Comparison of ENCODE assay signal across 10 cellular contexts in the genomic region with DNA sequence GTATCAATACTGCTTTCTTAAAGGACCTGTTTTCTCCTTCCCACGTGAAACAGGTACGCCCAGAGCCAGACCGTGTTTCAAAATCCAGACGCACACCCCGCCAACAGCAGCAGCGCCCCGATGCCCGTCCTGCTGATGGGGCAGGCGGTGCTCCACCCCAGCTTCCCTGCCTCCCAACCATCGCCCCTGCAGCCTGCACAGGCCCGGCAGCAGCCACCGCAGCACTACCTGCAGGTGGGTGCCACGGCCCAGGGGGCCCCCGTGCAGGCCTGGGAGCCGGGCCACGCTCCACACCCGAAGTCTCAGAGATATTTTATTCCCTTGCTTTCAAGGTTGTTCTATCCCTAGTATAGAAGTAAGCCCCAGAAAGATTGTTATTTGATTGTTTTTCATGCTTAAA.
"Had no signal": no experiment of that assay in that cellular context is flagged by ENCODE, and none has a peak within 500 bp of the region (broad histone marks: within the 10 kb centered on the region; RNA-seq: fewer than 3 reads in every experiment).

No MANE protein-coding gene starts in this region.

- H3K9me3 ChIP-seq: HAP-1 had no signal

- H3K27ac ChIP-seq: GM23248 had no signal

- ATAC-seq: GM23338, HCT116 had no signal

- H3K4me3 Mint-ChIP-seq: GM23338, H9, HFFc6 had no signal

- H3K9me3 Mint-ChIP-seq: GM23338, H9, HFFc6 had no signal

- H2AFZ ChIP-seq: GM23248, GM23338 had no signal

- H3K9ac ChIP-seq: GM23248 had no signal

- H3K27ac Mint-ChIP-seq: GM23338, H9, HFFc6 had no signal

- FAIRE-seq: H1, H54 had no signal

- DNase-seq: GM23248, GOT3, H9, HCEC 1CT, HFFc6 had no signal

- H3K4me2 ChIP-seq: GM23338 had no signal

- H3K4me3 ChIP-seq: GM23248, GM23338, HAP-1 had no signal
